In genomic region chr11:44709281-44709562, GRCh38 we compare ENCODE assay signal across 24 cellular contexts. TPM values are rescaled to one million over a fixed set of nuclear protein-coding genes. Genes with fewer than 3 reads are reported as not detected.
DNase-seq lines count a peak whose midpoint lies in the region; ATAC-seq and TF ChIP-seq lines count a peak whose summit lies in the region.
"Had no signal": no experiment of that assay in that cellular context is flagged by ENCODE, and none has a peak within 500 bp of the region (broad histone marks: within the 10 kb centered on the region; RNA-seq: fewer than 3 reads in every experiment).

No MANE protein-coding gene starts in this region.

- H3F3A ChIP-seq in GM23248 (ENCODE audit: insufficient read depth): no peaks in the 10 kb centered on the region

- H3K4me2 ChIP-seq in GM23248 (ENCODE audit: unreplicated experiment): no peak overlapping the region
- H3K4me2 ChIP-seq: GM23338 had no signal

- no peak for ATAC-seq in GM21825 (IDR thresholded peaks at IDR 0.05; ENCODE audit: unreplicated experiment)
- ATAC-seq: GM23338, heart left ventricle, left ventricle myocardium superior had no signal

- no peak overlapping the region for H3K27ac ChIP-seq in spleen
- no peak overlapping the region for H3K27ac ChIP-seq in vagina
- no peak overlapping the region for H3K27ac ChIP-seq in GM23248
- H3K27ac ChIP-seq: heart left ventricle, skin epidermis, thyroid gland had no signal

- TF ChIP-seq POLR2A in spleen (IDR thresholded peaks at IDR 0.05): no peak
- TF ChIP-seq POLR2A in vagina (IDR thresholded peaks at IDR 0.05): no peak

- intact Hi-C loops in spleen (cut with DNase I; ENCODE audit: low total_unique reads) (no loop called here), vagina (cut with DNase I) (no loop called here)

- DNase-seq in HT-29 (ENCODE audit: low spot score) (peak; percentile 76), SW480 (ENCODE audit: low spot score) (peak; percentile 74), kidney tubule cell (ENCODE audit: low spot score) (peak; percentile 70), spleen (peak; percentile 62), vagina (ENCODE audit: extremely low spot score in 2 of 2) (no peak), GM23248 (no peak)
- DNase-seq: activated naive CD4-positive, alpha-beta T cell treated with anti-CD3 and anti-CD28 coated beads for 36 hours; activated T-cell treated with anti-CD3 and anti-CD28 coated beads, Interleukin-2, amount 50 U/mL, for 48 hours; caudate nucleus; DMS79; heart left ventricle; left ventricle myocardium superior; NCI-H1105 treated with DMSO at 0.1 percent for 48 hours; NCI-H2029 treated with DMSO at 0.1 percent for 48 hours; NCI-H345; NCI-H774; OCI-M1; SIG-M5; stimulated activated CD4-positive, alpha-beta T cell treated with anti-CD3 and anti-CD28 coated beads, Interleukin-4, amount 100 ng/mL, for 1 hour; stimulated activated naive CD4-positive, alpha-beta T cell treated with Interleukin-2 at 50 U/mL for 16 hours; thyroid gland had no signal

- H3K9ac ChIP-seq in GM23248: no peak overlapping the region

- H3K36me3 ChIP-seq in spleen (no peaks in the 10 kb centered on the region), vagina (no peaks in the 10 kb centered on the region), GM23248 (ENCODE audit: low read depth) (no peaks in the 10 kb centered on the region)
- H3K36me3 ChIP-seq: heart left ventricle, thyroid gland had no signal

- H3K4me3 ChIP-seq in spleen (no peak overlapping the region), vagina (no peak overlapping the region), GM23248 (no peak overlapping the region)
- H3K4me3 ChIP-seq: GM23338, heart left ventricle, skin epidermis, thyroid gland had no signal

- H4K20me1 ChIP-seq in GM23248 (ENCODE audit: insufficient read depth): no peaks in the 10 kb centered on the region

- H2AFZ ChIP-seq in GM23248: no peak overlapping the region
- H2AFZ ChIP-seq: GM23338 had no signal

- WGBS in spleen, 5 donors: 65 to 89% (median 88%) methylated on average over 3 of the region's 3 CpGs
- 63 to 78% methylated on average over 3 of the region's 3 CpGs for WGBS in GM23248 (ENCODE audit: low coverage in 1 of 2, low lambda C conversion rate in 2 of 2, missing lambda C conversion rate in 2 of 2), 2 experiments

- in situ Hi-C loops in GM23248 (cut with MboI): no loop called here

- no peak for TF ChIP-seq CTCF in spleen (IDR thresholded peaks at IDR 0.05 in 8 of 11, conservative IDR thresholded peaks at IDR 0.05 in 3 of 11)
- TF ChIP-seq CTCF in vagina (IDR thresholded peaks at IDR 0.05): no peak

- H3K4me1 ChIP-seq in spleen (peaks cover 0 to 14% (median 0%) of the 10 kb centered on the region in 6 donors), vagina (no peaks in the 10 kb centered on the region), GM23248 (ENCODE audit: insufficient read depth) (no peaks in the 10 kb centered on the region)

- no peaks in the 10 kb centered on the region for H3K79me2 ChIP-seq in GM23248 (ENCODE audit: insufficient read depth)

- no peaks in the 10 kb centered on the region for H3K9me2 ChIP-seq in GM23248 (ENCODE audit: insufficient read depth)

- H3K9me3 ChIP-seq in spleen (peaks cover 0 to 14% (median 2%) of the 10 kb centered on the region in 8 donors), vagina (no peaks in the 10 kb centered on the region), GM23248 (ENCODE audit: low read depth) (no peaks in the 10 kb centered on the region)
- H3K9me3 ChIP-seq: thyroid gland had no signal

- H3K27me3 ChIP-seq in spleen (replicated peaks in 1 of 7): peaks cover 0 to 4% (median 0%) of the 10 kb centered on the region in 7 donors
- H3K27me3 ChIP-seq in vagina: no peaks in the 10 kb centered on the region
- H3K27me3 ChIP-seq in GM23248 (replicated peaks; ENCODE audit: insufficient read depth): peaks cover 17% of the 10 kb centered on the region
- H3K27me3 ChIP-seq: heart left ventricle, thyroid gland had no signal

RNA-seq across cellular contexts. Expression of gene TSPAN18, which starts 17.5 kb away (rescaled TPM):
- not detected in 2 replicates for total RNA-seq in HT-29 (2014; rRNA removed; shearing (Covaris generic))
- total RNA-seq in spleen: 10 to 100 TPM; 16.5 to 47.5 (median 24.0) TPM
- polyA plus RNA-seq in spleen: 1 to 10 TPM; 2.1 to 7.9 (median 3.1) TPM
- 12.8 TPM for total RNA-seq in vagina
- total RNA-seq in GM23248 (2014; rRNA removed; shearing (Covaris generic)): 0.54 TPM in 1 of 2 replicates, not detected in the other
- polyA plus RNA-seq in GM23248 (2016; fragmentation: Nextera tagmentation; extraction: Ambion mirVana): 0.09 and 0.20 TPM in 2 replicates

Comparison
In these comparisons a context has a peak if more than half of its experiments do, and no peak if none do; other contexts are left out.
1. DNase-seq: peak in HT-29 (single experiment), SW480 (single experiment), kidney tubule cell (single experiment) and spleen (single experiment); none in vagina (0 of 2) and GM23248 (single experiment).